In genomic region chr10:104441601-104442000, GRCh38 we compare ENCODE assay signal across 13 cellular contexts.
DNase-seq lines count a peak whose midpoint lies in the region; ATAC-seq and TF ChIP-seq lines count a peak whose summit lies in the region.
"Had no signal": no experiment of that assay in that cellular context is flagged by ENCODE, and none has a peak within 500 bp of the region (broad histone marks: within the 10 kb centered on the region; RNA-seq: fewer than 3 reads in every experiment).

No MANE protein-coding gene starts in this region.

- H3K36me3 Mint-ChIP-seq in natural killer cell treated with Interleukin-12 subunit alpha and Interleukin-12 subunit beta and Interleukin-15 and Interleukin-18, amount 100 ng/mL, for 72 hours = no peaks in the 10 kb centered on the region
- H3K36me3 Mint-ChIP-seq: activated naive CD4-positive, alpha-beta T cell treated with anti-CD3 and anti-CD28 coated beads, Interleukin-2, amount 50 U/mL, for 72 hours; mesothelial cell of epicardium had no signal

- no peaks in the 10 kb centered on the region for H4K20me1 ChIP-seq in mammary epithelial cell (ENCODE audit: insufficient read depth, low read length)

- H3K27me3 ChIP-seq in BJ (ENCODE audit: control insufficient read depth, insufficient read depth, low read length) (no peaks in the 10 kb centered on the region), MG63 (no peaks in the 10 kb centered on the region), mammary epithelial cell (ENCODE audit: insufficient read depth, low read length) (no peaks in the 10 kb centered on the region), trophoblast cell (ENCODE audit: insufficient read depth, low read length) (no peaks in the 10 kb centered on the region)

- H3K4me1 ChIP-seq in mammary epithelial cell (ENCODE audit: insufficient read depth, low read length) (peaks cover 35% of the 10 kb centered on the region), trophoblast cell (ENCODE audit: control insufficient read depth in 1 of 2, insufficient read depth in 2 of 2, low read length in 2 of 2) (no peaks in the 10 kb centered on the region)

- H3K36me3 ChIP-seq in BJ (ENCODE audit: control insufficient read depth, insufficient read depth, low read length) (no peaks in the 10 kb centered on the region), MG63 (no peaks in the 10 kb centered on the region), mammary epithelial cell (ENCODE audit: insufficient read depth, low read length) (no peaks in the 10 kb centered on the region), trophoblast cell (ENCODE audit: control insufficient read depth in 1 of 2, insufficient read depth in 2 of 2, low read length in 2 of 2) (no peaks in the 10 kb centered on the region)

- H3K4me3 ChIP-seq in BJ (ENCODE audit: low read depth, low read length) (no peak overlapping the region), MG63 (no peak overlapping the region), mammary epithelial cell (replicated peaks in 1 of 3; ENCODE audit: insufficient read depth in 1 of 3, low read depth in 2 of 3, low read length in 3 of 3) (no peak overlapping the region), trophoblast cell (ENCODE audit: low read depth, low read length) (no peak overlapping the region)

- intact Hi-C loops in mammary epithelial cell (cut with micrococcal nuclease) = no loop called here

- no peaks in the 10 kb centered on the region for H3K79me2 ChIP-seq in mammary epithelial cell (ENCODE audit: insufficient read depth, low read length)
- H3K79me2 ChIP-seq in trophoblast cell (ENCODE audit: control insufficient read depth, insufficient read depth, low read length, poor library complexity) = no peaks in the 10 kb centered on the region

- no peaks in the 10 kb centered on the region for H3K79me1 ChIP-seq in trophoblast cell (ENCODE audit: low read length)

- in situ Hi-C loops in mammary epithelial cell (cut with MboI; ENCODE audit: low sequenced_read_pairs in 2 of 2) = no loop called here

- no peaks in the 10 kb centered on the region for H3K9me3 ChIP-seq in MG63
- no peaks in the 10 kb centered on the region for H3K9me3 ChIP-seq in mammary epithelial cell (replicated peaks; ENCODE audit: insufficient read depth, low read length)
- H3K9me3 ChIP-seq in trophoblast cell (ENCODE audit: insufficient read depth, low read depth, low read length) = no peaks in the 10 kb centered on the region

- H2BK120ac ChIP-seq in trophoblast cell (ENCODE audit: insufficient read depth, low read length, poor library complexity) = no peak overlapping the region

- DNase-seq in BJ (ENCODE audit: low read depth) (peak; percentile 91), MG63 (peak; percentile 68), mammary epithelial cell (peak; percentile 74), CD1c-positive myeloid dendritic cell (ENCODE audit: extremely low spot score) (no peak), trophoblast cell (no peak), NCI-H2081 (lab: John Stamatoyannopoulos, UW) (no peak)
- no peak for DNase-seq in natural killer cell treated with Interleukin-12 subunit alpha and Interleukin-12 subunit beta and Interleukin-15 and Interleukin-18, amount 100 ng/mL, for 72 hours (ENCODE audit: low spot score)
- DNase-seq: activated CD4-positive, alpha-beta T cell treated with anti-CD3 and anti-CD28 coated beads for 48 hours; DMS 273 treated with DMSO at 0.1 percent for 48 hours; H7 had no signal

- H3K4me3 Mint-ChIP-seq in natural killer cell treated with Interleukin-12 subunit alpha and Interleukin-12 subunit beta and Interleukin-15 and Interleukin-18, amount 100 ng/mL, for 72 hours = no peak overlapping the region
- H3K4me3 Mint-ChIP-seq: mesothelial cell of epicardium had no signal

- no peaks in the 10 kb centered on the region for H3K9me3 Mint-ChIP-seq in natural killer cell treated with Interleukin-12 subunit alpha and Interleukin-12 subunit beta and Interleukin-15 and Interleukin-18, amount 100 ng/mL, for 72 hours
- H3K9me3 Mint-ChIP-seq: activated naive CD4-positive, alpha-beta T cell treated with anti-CD3 and anti-CD28 coated beads, Interleukin-2, amount 50 U/mL, for 72 hours; mesothelial cell of epicardium had no signal

- no peak overlapping the region for H3K9ac ChIP-seq in mammary epithelial cell (ENCODE audit: insufficient read depth, low read length)
- no peak overlapping the region for H3K9ac ChIP-seq in trophoblast cell (ENCODE audit: low read length)

- no peak overlapping the region for H2BK5ac ChIP-seq in trophoblast cell (ENCODE audit: low read depth, low read length, poor library complexity)

- H3K27me3 Mint-ChIP-seq in natural killer cell treated with Interleukin-12 subunit alpha and Interleukin-12 subunit beta and Interleukin-15 and Interleukin-18, amount 100 ng/mL, for 72 hours = peaks cover 3 to 9% of the 10 kb centered on the region in 2 donors

- TF ChIP-seq CTCF in BJ (IDR thresholded peaks at IDR 0.05; ENCODE audit: insufficient read depth, low read depth, low read length) (no peak), mammary epithelial cell (conservative IDR thresholded peaks at IDR 0.05 in 1 of 2, IDR thresholded peaks at IDR 0.05 in 1 of 2; ENCODE audit: extremely low read depth in 1 of 2, insufficient read depth in 1 of 2, low read depth in 1 of 2, low read length in 2 of 2) (no peak)

- H3K14ac ChIP-seq in trophoblast cell (ENCODE audit: low read length) = no peak overlapping the region

- POLR2A ChIA-PET in BJ (lab: Charles Lee) = interaction anchor here (0.6 kb wide), 1 partner anchor 38 kb away, joined by 3 read pairs; no protein-coding TSS in a partner anchor

- H4K8ac ChIP-seq in trophoblast cell (ENCODE audit: low read depth, low read length) = no peak overlapping the region

- dilution Hi-C loops in mammary epithelial cell (cut with HindIII; ENCODE audit: low sequenced_read_pairs) = no loop called here

- no peak overlapping the region for H3K18ac ChIP-seq in trophoblast cell (ENCODE audit: low read length)

- H2AFZ ChIP-seq in mammary epithelial cell (ENCODE audit: low read depth, low read length) (no peak overlapping the region), trophoblast cell (ENCODE audit: insufficient read depth, low read length, poor library complexity) (no peak overlapping the region)

- no peak overlapping the region for H3K4ac ChIP-seq in trophoblast cell (ENCODE audit: low read depth, low read length)

- no peak overlapping the region for H2BK12ac ChIP-seq in trophoblast cell (ENCODE audit: low read length)

- no peak overlapping the region for H4K91ac ChIP-seq in trophoblast cell (ENCODE audit: low read depth, low read length)

- H2AK5ac ChIP-seq in trophoblast cell (ENCODE audit: low read length) = no peak overlapping the region

- WGBS in mammary epithelial cell (ENCODE audit: low coverage, missing lambda C conversion rate) = 16% methylated on average over 4 of the region's 4 CpGs
- WGBS in trophoblast cell (ENCODE audit: extremely low coverage, insufficient coverage, insufficient read length) = no CpG with 5 or more reads among the region's 4 CpGs

- no peak overlapping the region for H3K23ac ChIP-seq in trophoblast cell (ENCODE audit: low read length)

- BruUV-seq in mammary epithelial cell (replicated peaks; lab: Mats Ljungman, UMichigan) = no TSS peak

- peak overlapping the region in 1 of 2 donors; percentile 41 for H3K27ac Mint-ChIP-seq in natural killer cell treated with Interleukin-12 subunit alpha and Interleukin-12 subunit beta and Interleukin-15 and Interleukin-18, amount 100 ng/mL, for 72 hours
- H3K27ac Mint-ChIP-seq: activated naive CD4-positive, alpha-beta T cell treated with anti-CD3 and anti-CD28 coated beads, Interleukin-2, amount 50 U/mL, for 72 hours; mesothelial cell of epicardium had no signal

- peak overlapping the region; percentile 22 for H3K27ac ChIP-seq in mammary epithelial cell (ENCODE audit: insufficient read depth, low read depth, low read length)
- no peak overlapping the region for H3K27ac ChIP-seq in trophoblast cell (ENCODE audit: low read depth, low read length)

- H4K12ac ChIP-seq in trophoblast cell (ENCODE audit: low read depth, low read length) = no peak overlapping the region

- H3K4me2 ChIP-seq in mammary epithelial cell (ENCODE audit: insufficient read depth, low read depth, low read length) (no peak overlapping the region), trophoblast cell (ENCODE audit: low read length) (no peak overlapping the region)

- CTCF ChIA-PET in BJ (lab: Yijun Ruan, JAX) (interaction anchor here (1.0 to 1.5 kb wide), 2 partner anchors 10 to 11 kb away, joined by 3 read pairs; no protein-coding TSS in a partner anchor), mammary epithelial cell (lab: Charles Lee; ENCODE audit: low non-redundant PET) (no interaction called here)

- peak; percentile 57 to 73 for ATAC-seq in natural killer cell treated with Interleukin-12 subunit alpha and Interleukin-12 subunit beta and Interleukin-15 and Interleukin-18, amount 100 ng/mL, for 72 hours
- ATAC-seq in activated CD4-positive, CD25-positive, alpha-beta regulatory T cell treated with anti-CD3 and anti-CD28 coated beads, Interleukin-2, amount 50 U/mL, for 24 hours = no peak
- ATAC-seq: activated naive CD4-positive, alpha-beta T cell treated with anti-CD3 and anti-CD28 coated beads, Interleukin-2, amount 50 U/mL, for 72 hours had no signal

- H3K4me1 Mint-ChIP-seq in natural killer cell treated with Interleukin-12 subunit alpha and Interleukin-12 subunit beta and Interleukin-15 and Interleukin-18, amount 100 ng/mL, for 72 hours (ENCODE audit: low read depth in 2 of 2) = peaks cover 0 to 6% of the 10 kb centered on the region in 2 donors

Comparison
In these comparisons a context has a peak if more than half of its experiments do, and no peak if none do; other contexts are left out.
1. DNase-seq: peak in BJ (single experiment), MG63 (single experiment) and mammary epithelial cell (single experiment); none in natural killer cell treated with Interleukin-12 subunit alpha and Interleukin-12 subunit beta and Interleukin-15 and Interleukin-18, amount 100 ng/mL, for 72 hours (single experiment), CD1c-positive myeloid dendritic cell (single experiment), trophoblast cell (0 of 2) and NCI-H2081 (0 of 2).
2. ATAC-seq: peak in natural killer cell treated with Interleukin-12 subunit alpha and Interleukin-12 subunit beta and Interleukin-15 and Interleukin-18, amount 100 ng/mL, for 72 hours (2 of 2); none in activated CD4-positive, CD25-positive, alpha-beta regulatory T cell treated with anti-CD3 and anti-CD28 coated beads, Interleukin-2, amount 50 U/mL, for 24 hours (0 of 2).